ENCODE assay signal across 2 cellular contexts in the genomic region with DNA sequence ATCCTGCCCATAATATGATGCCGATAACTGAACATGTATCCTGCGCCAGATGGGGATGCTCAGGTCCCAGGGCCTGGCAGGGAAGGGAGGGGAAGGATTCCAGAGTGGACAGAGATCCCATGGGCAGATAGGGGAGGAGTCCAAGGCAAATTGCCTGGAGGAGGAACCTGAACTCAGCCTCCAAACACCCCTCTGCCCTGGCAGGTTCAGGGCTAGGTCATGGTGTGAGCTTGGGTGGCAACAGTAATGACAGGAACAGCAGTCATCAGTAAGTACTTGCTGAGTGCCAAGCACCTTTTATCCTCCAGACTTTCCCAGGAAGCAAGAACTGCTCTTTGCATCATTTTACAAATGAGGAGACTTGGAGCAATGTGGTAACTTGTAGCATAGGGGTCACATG.
TF ChIP-seq lines count a peak whose summit lies in the region.

No MANE protein-coding gene starts in this region.

TF ChIP-seq in SK-N-SH, 30 proteins besides CTCF, POLR2A, EP300 and RAD21:
- TF ChIP-seq, protein P1, sequence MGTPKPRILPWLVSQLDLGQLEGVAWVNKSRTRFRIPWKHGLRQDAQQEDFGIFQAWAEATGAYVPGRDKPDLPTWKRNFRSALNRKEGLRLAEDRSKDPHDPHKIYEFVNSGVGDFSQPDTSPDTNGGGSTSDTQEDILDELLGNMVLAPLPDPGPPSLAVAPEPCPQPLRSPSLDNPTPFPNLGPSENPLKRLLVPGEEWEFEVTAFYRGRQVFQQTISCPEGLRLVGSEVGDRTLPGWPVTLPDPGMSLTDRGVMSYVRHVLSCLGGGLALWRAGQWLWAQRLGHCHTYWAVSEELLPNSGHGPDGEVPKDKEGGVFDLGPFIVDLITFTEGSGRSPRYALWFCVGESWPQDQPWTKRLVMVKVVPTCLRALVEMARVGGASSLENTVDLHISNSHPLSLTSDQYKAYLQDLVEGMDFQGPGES (IDR thresholded peaks at IDR 0.05; ENCODE audit: low read depth, low read length): no peak
- no peak for TF ChIP-seq FOXM1 (IDR thresholded peaks at IDR 0.05; ENCODE audit: low read depth)
- TF ChIP-seq, protein P2, sequence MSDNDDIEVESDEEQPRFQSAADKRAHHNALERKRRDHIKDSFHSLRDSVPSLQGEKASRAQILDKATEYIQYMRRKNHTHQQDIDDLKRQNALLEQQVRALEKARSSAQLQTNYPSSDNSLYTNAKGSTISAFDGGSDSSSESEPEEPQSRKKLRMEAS (IDR thresholded peaks at IDR 0.05; ENCODE audit: low read depth): no peak
- TF ChIP-seq GATA2 (CRISPR knock-in tag; IDR thresholded peaks at IDR 0.05): peak; percentile 59
- TF ChIP-seq NRF1 (IDR thresholded peaks at IDR 0.05; ENCODE audit: low read depth, low read length): no peak
- TF ChIP-seq, protein P3, sequence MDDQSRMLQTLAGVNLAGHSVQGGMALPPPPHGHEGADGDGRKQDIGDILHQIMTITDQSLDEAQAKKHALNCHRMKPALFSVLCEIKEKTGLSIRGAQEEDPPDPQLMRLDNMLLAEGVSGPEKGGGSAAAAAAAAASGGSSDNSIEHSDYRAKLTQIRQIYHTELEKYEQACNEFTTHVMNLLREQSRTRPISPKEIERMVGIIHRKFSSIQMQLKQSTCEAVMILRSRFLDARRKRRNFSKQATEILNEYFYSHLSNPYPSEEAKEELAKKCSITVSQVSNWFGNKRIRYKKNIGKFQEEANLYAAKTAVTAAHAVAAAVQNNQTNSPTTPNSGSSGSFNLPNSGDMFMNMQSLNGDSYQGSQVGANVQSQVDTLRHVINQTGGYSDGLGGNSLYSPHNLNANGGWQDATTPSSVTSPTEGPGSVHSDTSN (IDR thresholded peaks at IDR 0.05): no peak
- TF ChIP-seq, protein P4, sequence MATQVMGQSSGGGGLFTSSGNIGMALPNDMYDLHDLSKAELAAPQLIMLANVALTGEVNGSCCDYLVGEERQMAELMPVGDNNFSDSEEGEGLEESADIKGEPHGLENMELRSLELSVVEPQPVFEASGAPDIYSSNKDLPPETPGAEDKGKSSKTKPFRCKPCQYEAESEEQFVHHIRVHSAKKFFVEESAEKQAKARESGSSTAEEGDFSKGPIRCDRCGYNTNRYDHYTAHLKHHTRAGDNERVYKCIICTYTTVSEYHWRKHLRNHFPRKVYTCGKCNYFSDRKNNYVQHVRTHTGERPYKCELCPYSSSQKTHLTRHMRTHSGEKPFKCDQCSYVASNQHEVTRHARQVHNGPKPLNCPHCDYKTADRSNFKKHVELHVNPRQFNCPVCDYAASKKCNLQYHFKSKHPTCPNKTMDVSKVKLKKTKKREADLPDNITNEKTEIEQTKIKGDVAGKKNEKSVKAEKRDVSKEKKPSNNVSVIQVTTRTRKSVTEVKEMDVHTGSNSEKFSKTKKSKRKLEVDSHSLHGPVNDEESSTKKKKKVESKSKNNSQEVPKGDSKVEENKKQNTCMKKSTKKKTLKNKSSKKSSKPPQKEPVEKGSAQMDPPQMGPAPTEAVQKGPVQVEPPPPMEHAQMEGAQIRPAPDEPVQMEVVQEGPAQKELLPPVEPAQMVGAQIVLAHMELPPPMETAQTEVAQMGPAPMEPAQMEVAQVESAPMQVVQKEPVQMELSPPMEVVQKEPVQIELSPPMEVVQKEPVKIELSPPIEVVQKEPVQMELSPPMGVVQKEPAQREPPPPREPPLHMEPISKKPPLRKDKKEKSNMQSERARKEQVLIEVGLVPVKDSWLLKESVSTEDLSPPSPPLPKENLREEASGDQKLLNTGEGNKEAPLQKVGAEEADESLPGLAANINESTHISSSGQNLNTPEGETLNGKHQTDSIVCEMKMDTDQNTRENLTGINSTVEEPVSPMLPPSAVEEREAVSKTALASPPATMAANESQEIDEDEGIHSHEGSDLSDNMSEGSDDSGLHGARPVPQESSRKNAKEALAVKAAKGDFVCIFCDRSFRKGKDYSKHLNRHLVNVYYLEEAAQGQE (IDR thresholded peaks at IDR 0.05; ENCODE audit: low read depth, low read length): no peak

TF ChIP-seq in SK-N-SH treated with all-trans-retinoic acid at 6 μM for 48 hours, 23 proteins besides CTCF, POLR2A, EP300 and RAD21:
- TF ChIP-seq PPARA (CRISPR knock-in tag; IDR thresholded peaks at IDR 0.05; ENCODE audit: borderline replicate concordance) (no peak), CSDC2 (CRISPR knock-in tag; IDR thresholded peaks at IDR 0.05) (no peak), OSR1 (CRISPR knock-in tag; IDR thresholded peaks at IDR 0.05) (no peak), ZFP30 (CRISPR knock-in tag; IDR thresholded peaks at IDR 0.05) (no peak), ZNF565 (CRISPR knock-in tag; conservative IDR thresholded peaks at IDR 0.05; ENCODE audit: low read depth) (no peak), ZFP3 (CRISPR knock-in tag; IDR thresholded peaks at IDR 0.05) (no peak), TCF4 (CRISPR knock-in tag; IDR thresholded peaks at IDR 0.05; ENCODE audit: borderline replicate concordance) (no peak), ESRRG (CRISPR knock-in tag; IDR thresholded peaks at IDR 0.05) (no peak), GLIS3 (CRISPR knock-in tag; IDR thresholded peaks at IDR 0.05) (no peak), BACH2 (CRISPR knock-in tag; IDR thresholded peaks at IDR 0.05; ENCODE audit: borderline replicate concordance) (no peak), ZC3H10 (CRISPR knock-in tag; IDR thresholded peaks at IDR 0.05) (no peak), TOX (CRISPR knock-in tag; IDR thresholded peaks at IDR 0.05; ENCODE audit: borderline replicate concordance) (no peak), ARNTL (CRISPR knock-in tag; IDR thresholded peaks at IDR 0.05; ENCODE audit: borderline replicate concordance, low read depth) (no peak), ZNF8 (CRISPR knock-in tag; IDR thresholded peaks at IDR 0.05) (no peak)
- TF ChIP-seq, protein P5, sequence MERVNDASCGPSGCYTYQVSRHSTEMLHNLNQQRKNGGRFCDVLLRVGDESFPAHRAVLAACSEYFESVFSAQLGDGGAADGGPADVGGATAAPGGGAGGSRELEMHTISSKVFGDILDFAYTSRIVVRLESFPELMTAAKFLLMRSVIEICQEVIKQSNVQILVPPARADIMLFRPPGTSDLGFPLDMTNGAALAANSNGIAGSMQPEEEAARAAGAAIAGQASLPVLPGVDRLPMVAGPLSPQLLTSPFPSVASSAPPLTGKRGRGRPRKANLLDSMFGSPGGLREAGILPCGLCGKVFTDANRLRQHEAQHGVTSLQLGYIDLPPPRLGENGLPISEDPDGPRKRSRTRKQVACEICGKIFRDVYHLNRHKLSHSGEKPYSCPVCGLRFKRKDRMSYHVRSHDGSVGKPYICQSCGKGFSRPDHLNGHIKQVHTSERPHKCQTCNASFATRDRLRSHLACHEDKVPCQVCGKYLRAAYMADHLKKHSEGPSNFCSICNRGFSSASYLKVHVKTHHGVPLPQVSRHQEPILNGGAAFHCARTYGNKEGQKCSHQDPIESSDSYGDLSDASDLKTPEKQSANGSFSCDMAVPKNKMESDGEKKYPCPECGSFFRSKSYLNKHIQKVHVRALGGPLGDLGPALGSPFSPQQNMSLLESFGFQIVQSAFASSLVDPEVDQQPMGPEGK (CRISPR knock-in tag; IDR thresholded peaks at IDR 0.05; ENCODE audit: borderline replicate concordance): no peak
- TF ChIP-seq, protein P6, sequence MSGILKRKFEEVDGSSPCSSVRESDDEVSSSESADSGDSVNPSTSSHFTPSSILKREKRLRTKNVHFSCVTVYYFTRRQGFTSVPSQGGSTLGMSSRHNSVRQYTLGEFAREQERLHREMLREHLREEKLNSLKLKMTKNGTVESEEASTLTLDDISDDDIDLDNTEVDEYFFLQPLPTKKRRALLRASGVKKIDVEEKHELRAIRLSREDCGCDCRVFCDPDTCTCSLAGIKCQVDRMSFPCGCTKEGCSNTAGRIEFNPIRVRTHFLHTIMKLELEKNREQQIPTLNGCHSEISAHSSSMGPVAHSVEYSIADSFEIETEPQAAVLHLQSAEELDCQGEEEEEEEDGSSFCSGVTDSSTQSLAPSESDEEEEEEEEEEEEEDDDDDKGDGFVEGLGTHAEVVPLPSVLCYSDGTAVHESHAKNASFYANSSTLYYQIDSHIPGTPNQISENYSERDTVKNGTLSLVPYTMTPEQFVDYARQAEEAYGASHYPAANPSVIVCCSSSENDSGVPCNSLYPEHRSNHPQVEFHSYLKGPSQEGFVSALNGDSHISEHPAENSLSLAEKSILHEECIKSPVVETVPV (CRISPR knock-in tag; IDR thresholded peaks at IDR 0.05): no peak
- TF ChIP-seq, protein P7, sequence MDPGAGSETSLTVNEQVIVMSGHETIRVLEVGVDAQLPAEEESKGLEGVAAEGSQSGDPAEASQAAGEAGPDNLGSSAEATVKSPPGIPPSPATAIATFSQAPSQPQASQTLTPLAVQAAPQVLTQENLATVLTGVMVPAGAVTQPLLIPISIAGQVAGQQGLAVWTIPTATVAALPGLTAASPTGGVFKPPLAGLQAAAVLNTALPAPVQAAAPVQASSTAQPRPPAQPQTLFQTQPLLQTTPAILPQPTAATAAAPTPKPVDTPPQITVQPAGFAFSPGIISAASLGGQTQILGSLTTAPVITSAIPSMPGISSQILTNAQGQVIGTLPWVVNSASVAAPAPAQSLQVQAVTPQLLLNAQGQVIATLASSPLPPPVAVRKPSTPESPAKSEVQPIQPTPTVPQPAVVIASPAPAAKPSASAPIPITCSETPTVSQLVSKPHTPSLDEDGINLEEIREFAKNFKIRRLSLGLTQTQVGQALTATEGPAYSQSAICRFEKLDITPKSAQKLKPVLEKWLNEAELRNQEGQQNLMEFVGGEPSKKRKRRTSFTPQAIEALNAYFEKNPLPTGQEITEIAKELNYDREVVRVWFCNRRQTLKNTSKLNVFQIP (CRISPR knock-in tag; IDR thresholded peaks at IDR 0.05; ENCODE audit: borderline replicate concordance, low read depth): no peak
